ENCODE assay signal across 13 cellular contexts in genomic region chr3:9794400-9794799, GRCh38. TPM values are rescaled to one million over a fixed set of nuclear protein-coding genes. Genes with fewer than 3 reads are reported as not detected.
DNase-seq lines count a peak whose midpoint lies in the region; ATAC-seq, FAIRE-seq and TF ChIP-seq lines count a peak whose summit lies in the region.
"Had no signal": no experiment of that assay in that cellular context is flagged by ENCODE, and none has a peak within 500 bp of the region (broad histone marks: within the 10 kb centered on the region; RNA-seq: fewer than 3 reads in every experiment).

No MANE protein-coding gene starts in this region.

- H3K9ac ChIP-seq in HepG2 (ENCODE audit: insufficient read depth, low read depth, low read length) (no peak overlapping the region), iPS-20b (ENCODE audit: low read depth, low read length) (no peak overlapping the region)

- H3K4me1 ChIP-seq in HepG2 (ENCODE audit: insufficient read depth, low read length): peaks cover 28% of the 10 kb centered on the region
- peaks cover 0 to 14% (median 8%) of the 10 kb centered on the region in 4 donors for H3K4me1 ChIP-seq in right lobe of liver
- H3K4me1 ChIP-seq in iPS-20b (ENCODE audit: insufficient read depth, low read length): no peaks in the 10 kb centered on the region; the same call in 1 of the 2 replicates
- peaks cover 0 to 44% (median 37%) of the 10 kb centered on the region in 4 donors for H3K4me1 ChIP-seq in tibial artery

- H3K36me3 Mint-ChIP-seq in activated B cell treated with CpG ODN at 0.5 μM for 24 hours (ENCODE audit: low read depth): peaks cover 63% of the 10 kb centered on the region

- no peaks in the 10 kb centered on the region; the same call in 1 of the 2 replicates for H4K20me1 ChIP-seq in HepG2 (ENCODE audit: insufficient read depth, low read length)

- H3K36me3 ChIP-seq in HepG2 (replicated peaks in 1 of 2; ENCODE audit: control insufficient read depth in 1 of 2, insufficient read depth in 2 of 2, low read length in 2 of 2) (peaks cover 7 to 41% of the 10 kb centered on the region in 2 experiments; a peak in 4 of 5 replicates), right lobe of liver (peaks cover 0 to 34% (median 21%) of the 10 kb centered on the region in 4 donors), iPS-20b (ENCODE audit: insufficient read depth, low read depth, low read length) (peaks cover 58% of the 10 kb centered on the region), tibial artery (peaks cover 26 to 52% (median 33%) of the 10 kb centered on the region in 3 donors)

- POLR2A ChIA-PET in HepG2 (lab: Yijun Ruan, JAX) (no interaction called here), activated B cell treated with CpG ODN at 0.5 μM for 24 hours (lab: Charles Lee) (interaction anchor here (0.8 to 6.2 kb wide), 5 partner anchors 12 to 192 kb away, joined by 6 to 146 read pairs (median 106); partner anchors contain the start of genes EMC3, OGG1 and TTLL3)

- peak overlapping the region in 1 of 3 experiments; percentile 93; a peak in 1 of 6 replicates for H3K4me3 ChIP-seq in HepG2 (replicated peaks in 1 of 3; ENCODE audit: insufficient read depth in 1 of 3, low read depth in 2 of 3, low read length in 3 of 3)
- H3K4me3 ChIP-seq in right lobe of liver: no peak overlapping the region
- 0 out of 2 replicates have a peak overlapping the region, but pooled peaks have one; percentile 25 for H3K4me3 ChIP-seq in iPS-20b (ENCODE audit: low read length)
- peak overlapping the region; percentile 68 to 95 for H3K4me3 ChIP-seq in tibial artery

- intact Hi-C loops in HepG2 (cut with micrococcal nuclease; ENCODE audit: unreplicated experiment): no loop called here
- intact Hi-C loops in right lobe of liver (cut with DNase I): no loop called here
- intact Hi-C loops in activated B cell treated with CpG ODN at 0.5 μM for 24 hours (cut with micrococcal nuclease): loop anchor here (5.0 to 10.0 kb wide), 2 partner anchors 323 to 530 kb away; partner anchors contain the start of genes BRK1 and SEC13
- intact Hi-C loops in tibial artery (cut with DNase I; ENCODE audit: low total_unique reads): no loop called here

- no peak for TF ChIP-seq EP300 in HepG2 (IDR thresholded peaks at IDR 0.05; ENCODE audit: low read depth in 2 of 2, low read length in 2 of 2)
- no peak for TF ChIP-seq EP300 in HepG2 (CRISPR knock-in tag; IDR thresholded peaks at IDR 0.05; ENCODE audit: borderline replicate concordance)

- H3K27me3 Mint-ChIP-seq in activated B cell treated with CpG ODN at 0.5 μM for 24 hours: no peaks in the 10 kb centered on the region

- peak overlapping the region; percentile 99 for H3K4me3 Mint-ChIP-seq in activated B cell treated with CpG ODN at 0.5 μM for 24 hours

- in situ Hi-C loops in HepG2 (cut with HindIII; ENCODE audit: extremely low pct_ligation_motif_present, low pct_unique_long_range_greater_than_20kb): no loop called here
- in situ Hi-C loops in KBM-7 (cut with MboI; ENCODE audit: low pct_unique_long_range_greater_than_20kb, low sequenced_read_pairs): no loop called here

- H2AFZ ChIP-seq in HepG2 (ENCODE audit: low read length): no peak overlapping the region

- DNase-seq in HepG2 (ENCODE audit: low spot score) (no peak), right lobe of liver (no peak), activated B cell treated with CpG ODN at 0.5 μM for 24 hours (no peak), tibial artery (no peak), KBM-7 (no peak), NCI-H345 treated with DMSO at 0.1 percent for 48 hours (lab: John Stamatoyannopoulos, UW; ENCODE audit: unreplicated experiment) (no peak)
- no peak for DNase-seq in effector CD8-positive, alpha-beta T cell (lab: John Stamatoyannopoulos, UW)
- DNase-seq: activated CD8-positive, alpha-beta memory T cell treated with anti-CD3 and anti-CD28 coated beads, Interleukin-2, amount 50 U/mL, for 48 hours; central memory CD4-positive, alpha-beta T cell; left cardiac atrium; NCI-H1105; NCI-H774 had no signal

- CTCF ChIA-PET in HepG2 (lab: Yijun Ruan, JAX; ENCODE audit: low intra/inter-chr PET ratio, low total read pairs): no interaction called here
- CTCF ChIA-PET in activated B cell treated with CpG ODN at 0.5 μM for 24 hours (lab: Charles Lee): interaction anchor here (1.6 kb wide), 1 partner anchor 44 kb away, joined by 5 read pairs; the partner anchor contains the start of gene OGG1

- WGBS in HepG2 (ENCODE audit: low lambda C conversion rate): 95% methylated on average over 11 of the region's 11 CpGs
- WGBS in right lobe of liver (ENCODE audit: insufficient coverage, low coverage, low lambda C conversion rate, missing lambda C conversion rate): 88% methylated on average over 7 of the region's 11 CpGs

- peak overlapping the region; percentile 100 for H3K27ac Mint-ChIP-seq in activated B cell treated with CpG ODN at 0.5 μM for 24 hours

- ATAC-seq in HepG2 (no peak), right lobe of liver (no peak), activated B cell treated with CpG ODN at 0.5 μM for 24 hours (ENCODE audit: low read depth) (no peak)
- ATAC-seq: left cardiac atrium had no signal

- H3K4me2 ChIP-seq in HepG2 (ENCODE audit: low read depth, low read length): peak overlapping the region; percentile 92; the same call in 1 of the 2 replicates

- TF ChIP-seq RAD21 in HepG2 (CRISPR knock-in tag; IDR thresholded peaks at IDR 0.05): no peak

- H3K27ac ChIP-seq in HepG2 (ENCODE audit: extremely low read length, insufficient read depth, low read length) (no peak overlapping the region), right lobe of liver (no peak overlapping the region), iPS-20b (ENCODE audit: low read length) (no peak overlapping the region), tibial artery (no peak overlapping the region)

- BruUV-seq in HepG2 (replicated peaks; lab: Mats Ljungman, UMichigan): no TSS peak

- H3K4me1 Mint-ChIP-seq in activated B cell treated with CpG ODN at 0.5 μM for 24 hours: peaks cover 70% of the 10 kb centered on the region

- FAIRE-seq in HepG2 (lab: Jason Lieb, UNC): no peak

- no peaks in the 10 kb centered on the region for H3K9me3 ChIP-seq in HepG2 (ENCODE audit: low read length)
- no peaks in the 10 kb centered on the region for H3K9me3 ChIP-seq in right lobe of liver
- H3K9me3 ChIP-seq in iPS-20b (ENCODE audit: insufficient read depth, low read depth, low read length): no peaks in the 10 kb centered on the region
- H3K9me3 ChIP-seq in tibial artery: no peaks in the 10 kb centered on the region

- peaks cover 32% of the 10 kb centered on the region for H3K79me2 ChIP-seq in HepG2 (ENCODE audit: insufficient read depth, low read length)

- TF ChIP-seq CTCF in HepG2 (CRISPR knock-in tag; IDR thresholded peaks at IDR 0.05) (no peak), right lobe of liver (IDR thresholded peaks at IDR 0.05) (no peak), activated B cell treated with CpG ODN at 0.5 μM for 24 hours (IDR thresholded peaks at IDR 0.05) (no peak), tibial artery (IDR thresholded peaks at IDR 0.05) (no peak)

- no peaks in the 10 kb centered on the region for H3K9me3 Mint-ChIP-seq in activated B cell treated with CpG ODN at 0.5 μM for 24 hours

- peaks cover 0 to 5% of the 10 kb centered on the region in 2 experiments; a peak in 1 of 5 replicates for H3K27me3 ChIP-seq in HepG2 (ENCODE audit: control insufficient read depth in 1 of 2, insufficient read depth in 2 of 2, low read length in 2 of 2)
- H3K27me3 ChIP-seq in right lobe of liver: no peaks in the 10 kb centered on the region
- no peaks in the 10 kb centered on the region for H3K27me3 ChIP-seq in iPS-20b (ENCODE audit: insufficient read depth, low read length)
- H3K27me3 ChIP-seq in tibial artery: no peaks in the 10 kb centered on the region

- TF ChIP-seq POLR2A in HepG2 (IDR thresholded peaks at IDR 0.05; ENCODE audit: insufficient read depth in 1 of 2, low read depth in 2 of 2, low read length in 2 of 2) (no peak), right lobe of liver (IDR thresholded peaks at IDR 0.05) (no peak)

RNA-seq across cellular contexts. Expression of gene ARPC4, which starts 1.5 kb away (rescaled TPM):
- 73.9 and 83.6 TPM in 2 replicates for total RNA-seq in HepG2 (2016; rRNA removed; fragmentation: Illumina TruSeq; extraction: Trizol)
- total RNA-seq in HepG2 (2016; cell fraction: cytosol; rRNA removed; fragmentation: Illumina TruSeq; extraction: Trizol; ENCODE audit: low read depth): 33.6 and 36.2 TPM in 2 replicates
- 70.0 and 87.2 TPM in 2 replicates for total RNA-seq in HepG2 (2016; cell fraction: insoluble cytoplasmic fraction; rRNA removed; fragmentation: Illumina TruSeq; extraction: Trizol)
- total RNA-seq in HepG2 (2016; cell fraction: membrane; rRNA removed; fragmentation: Illumina TruSeq; extraction: Trizol): 53.3 and 56.0 TPM in 2 replicates
- 59.7 and 66.4 TPM in 2 replicates for total RNA-seq in HepG2 (2016; cell fraction: nucleus; rRNA removed; fragmentation: Illumina TruSeq; extraction: Trizol)
- 27.2 and 30.1 TPM in 2 replicates for polyA plus RNA-seq in HepG2 (2011; rRNA removed)
- 38.6 and 40.7 TPM in 2 replicates for polyA plus RNA-seq in HepG2 (2011; cell fraction: cytosol; rRNA removed)
- polyA plus RNA-seq in HepG2 (2011; cell fraction: nucleus; rRNA removed): 29.3 and 34.8 TPM in 2 replicates
- 27.0 and 41.3 TPM in 2 replicates for polyA plus RNA-seq in HepG2 (2012)
- 28.3 and 37.9 TPM in 2 replicates for polyA plus RNA-seq in HepG2 (2016; cell fraction: cytosol; fragmentation: Illumina TruSeq; extraction: Trizol; ENCODE audit: low read depth)
- 75.5 and 85.0 TPM in 2 replicates for polyA plus RNA-seq in HepG2 (2016; cell fraction: insoluble cytoplasmic fraction; fragmentation: Illumina TruSeq; extraction: Trizol; ENCODE audit: low read depth)
- polyA plus RNA-seq in HepG2 (2016; cell fraction: membrane; fragmentation: Illumina TruSeq; extraction: Trizol; ENCODE audit: low read depth): 43.0 TPM in 2 replicates
- 75.8 and 91.3 TPM in 2 replicates for polyA plus RNA-seq in HepG2 (2016; cell fraction: nucleus; fragmentation: Illumina TruSeq; extraction: Trizol; ENCODE audit: insufficient read depth, low read depth)
- 36.5 and 108 TPM in 2 replicates for polyA minus RNA-seq in HepG2 (2011; rRNA and poly(A)+ RNA removed; ENCODE audit: low replicate concordance)
- 34.9 and 44.1 TPM in 2 replicates for polyA minus RNA-seq in HepG2 (2011; cell fraction: cytosol; rRNA and poly(A)+ RNA removed)
- 62.7 and 78.3 TPM in 2 replicates for polyA minus RNA-seq in HepG2 (2011; cell fraction: nucleus; rRNA and poly(A)+ RNA removed)
- 10 to 100 TPM; 42.0 to 80.3 (median 57.3) TPM for total RNA-seq in right lobe of liver
- total RNA-seq in activated B cell treated with CpG ODN at 0.5 μM for 24 hours: 315 and 338 TPM in 2 replicates

RNA-seq across cellular contexts. Expression of gene TADA3, which starts 2.1 kb away (rescaled TPM):
- 37.1 and 43.3 TPM in 2 replicates for total RNA-seq in HepG2 (2016; rRNA removed; fragmentation: Illumina TruSeq; extraction: Trizol)
- total RNA-seq in HepG2 (2016; cell fraction: cytosol; rRNA removed; fragmentation: Illumina TruSeq; extraction: Trizol; ENCODE audit: low read depth): 40.6 and 44.9 TPM in 2 replicates
- 36.0 and 42.7 TPM in 2 replicates for total RNA-seq in HepG2 (2016; cell fraction: insoluble cytoplasmic fraction; rRNA removed; fragmentation: Illumina TruSeq; extraction: Trizol)
- total RNA-seq in HepG2 (2016; cell fraction: membrane; rRNA removed; fragmentation: Illumina TruSeq; extraction: Trizol): 75.9 and 78.8 TPM in 2 replicates
- 19.3 and 22.3 TPM in 2 replicates for total RNA-seq in HepG2 (2016; cell fraction: nucleus; rRNA removed; fragmentation: Illumina TruSeq; extraction: Trizol)
- polyA plus RNA-seq in HepG2 (2011; rRNA removed): 32.1 and 34.4 TPM in 2 replicates
- polyA plus RNA-seq in HepG2 (2011; cell fraction: cytosol; rRNA removed): 33.5 and 41.6 TPM in 2 replicates
- 31.8 and 32.8 TPM in 2 replicates for polyA plus RNA-seq in HepG2 (2011; cell fraction: nucleus; rRNA removed)
- polyA plus RNA-seq in HepG2 (2012): 29.5 and 31.4 TPM in 2 replicates
- 76.9 and 79.2 TPM in 2 replicates for polyA plus RNA-seq in HepG2 (2016; cell fraction: cytosol; fragmentation: Illumina TruSeq; extraction: Trizol; ENCODE audit: low read depth)
- 59.1 and 65.5 TPM in 2 replicates for polyA plus RNA-seq in HepG2 (2016; cell fraction: insoluble cytoplasmic fraction; fragmentation: Illumina TruSeq; extraction: Trizol; ENCODE audit: low read depth)
- polyA plus RNA-seq in HepG2 (2016; cell fraction: membrane; fragmentation: Illumina TruSeq; extraction: Trizol; ENCODE audit: low read depth): 95.4 and 101 TPM in 2 replicates
- 46.7 and 52.3 TPM in 2 replicates for polyA plus RNA-seq in HepG2 (2016; cell fraction: nucleus; fragmentation: Illumina TruSeq; extraction: Trizol; ENCODE audit: insufficient read depth, low read depth)
- polyA minus RNA-seq in HepG2 (2011; rRNA and poly(A)+ RNA removed; ENCODE audit: low replicate concordance): 35.7 and 37.3 TPM in 2 replicates
- 27.4 and 29.7 TPM in 2 replicates for polyA minus RNA-seq in HepG2 (2011; cell fraction: cytosol; rRNA and poly(A)+ RNA removed)
- 12.6 and 14.8 TPM in 2 replicates for polyA minus RNA-seq in HepG2 (2011; cell fraction: nucleus; rRNA and poly(A)+ RNA removed)
- 10 to 100 TPM; 24.6 to 43.8 (median 28.1) TPM for total RNA-seq in right lobe of liver
- 43.8 and 44.7 TPM in 2 replicates for total RNA-seq in activated B cell treated with CpG ODN at 0.5 μM for 24 hours

RNA-seq across cellular contexts. Expression of gene TTLL3, which starts 15.7 kb away (rescaled TPM):
- total RNA-seq in HepG2 (2016; rRNA removed; fragmentation: Illumina TruSeq; extraction: Trizol) (1.9 and 9.5 TPM in 2 replicates), right lobe of liver (10 to 100 TPM in 3 of 6 experiments, 1 to 10 TPM in 3; 4.5 to 11.0 (median 8.6) TPM), activated B cell treated with CpG ODN at 0.5 μM for 24 hours (51.4 and 61.9 TPM in 2 replicates)
- 2.5 and 4.8 TPM in 2 replicates for total RNA-seq in HepG2 (2016; cell fraction: cytosol; rRNA removed; fragmentation: Illumina TruSeq; extraction: Trizol; ENCODE audit: low read depth)
- total RNA-seq in HepG2 (2016; cell fraction: insoluble cytoplasmic fraction; rRNA removed; fragmentation: Illumina TruSeq; extraction: Trizol): 3.0 and 10.9 TPM in 2 replicates
- total RNA-seq in HepG2 (2016; cell fraction: membrane; rRNA removed; fragmentation: Illumina TruSeq; extraction: Trizol): 2.5 and 4.3 TPM in 2 replicates
- total RNA-seq in HepG2 (2016; cell fraction: nucleus; rRNA removed; fragmentation: Illumina TruSeq; extraction: Trizol): 18.5 and 22.1 TPM in 2 replicates
- 51.2 and 59.3 TPM in 2 replicates for polyA plus RNA-seq in HepG2 (2011; rRNA removed)
- polyA plus RNA-seq in HepG2 (2011; cell fraction: cytosol; rRNA removed): 10.0 and 13.7 TPM in 2 replicates
- polyA plus RNA-seq in HepG2 (2011; cell fraction: nucleus; rRNA removed): 463 and 502 TPM in 2 replicates
- polyA plus RNA-seq in HepG2 (2012): 30.3 and 36.9 TPM in 2 replicates
- polyA plus RNA-seq in HepG2 (2016; cell fraction: cytosol; fragmentation: Illumina TruSeq; extraction: Trizol; ENCODE audit: low read depth): 0.27 and 0.43 TPM in 2 replicates
- polyA plus RNA-seq in HepG2 (2016; cell fraction: insoluble cytoplasmic fraction; fragmentation: Illumina TruSeq; extraction: Trizol; ENCODE audit: low read depth): 2.5 and 2.6 TPM in 2 replicates
- 0.88 and 2.6 TPM in 2 replicates for polyA plus RNA-seq in HepG2 (2016; cell fraction: membrane; fragmentation: Illumina TruSeq; extraction: Trizol; ENCODE audit: low read depth)
- 92.7 and 95.3 TPM in 2 replicates for polyA plus RNA-seq in HepG2 (2016; cell fraction: nucleus; fragmentation: Illumina TruSeq; extraction: Trizol; ENCODE audit: insufficient read depth, low read depth)
- polyA minus RNA-seq in HepG2 (2011; rRNA and poly(A)+ RNA removed; ENCODE audit: low replicate concordance): 42.0 and 56.1 TPM in 2 replicates
- polyA minus RNA-seq in HepG2 (2011; cell fraction: cytosol; rRNA and poly(A)+ RNA removed): 3.3 and 3.7 TPM in 2 replicates
- 83.4 and 89.9 TPM in 2 replicates for polyA minus RNA-seq in HepG2 (2011; cell fraction: nucleus; rRNA and poly(A)+ RNA removed)

RNA-seq across cellular contexts. Expression of gene CAMK1, which starts 24.7 kb away (rescaled TPM):
- total RNA-seq in HepG2 (2016; rRNA removed; fragmentation: Illumina TruSeq; extraction: Trizol) (51.8 and 53.3 TPM in 2 replicates), right lobe of liver (10 to 100 TPM; 10.8 to 33.4 (median 24.5) TPM), activated B cell treated with CpG ODN at 0.5 μM for 24 hours (0.69 and 1.7 TPM in 2 replicates)
- 40.6 and 50.9 TPM in 2 replicates for total RNA-seq in HepG2 (2016; cell fraction: cytosol; rRNA removed; fragmentation: Illumina TruSeq; extraction: Trizol; ENCODE audit: low read depth)
- 49.0 and 53.3 TPM in 2 replicates for total RNA-seq in HepG2 (2016; cell fraction: insoluble cytoplasmic fraction; rRNA removed; fragmentation: Illumina TruSeq; extraction: Trizol)
- 44.9 and 61.9 TPM in 2 replicates for total RNA-seq in HepG2 (2016; cell fraction: membrane; rRNA removed; fragmentation: Illumina TruSeq; extraction: Trizol)
- total RNA-seq in HepG2 (2016; cell fraction: nucleus; rRNA removed; fragmentation: Illumina TruSeq; extraction: Trizol): 26.4 and 30.0 TPM in 2 replicates
- polyA plus RNA-seq in HepG2 (2011; rRNA removed): 26.4 and 27.7 TPM in 2 replicates
- polyA plus RNA-seq in HepG2 (2011; cell fraction: cytosol; rRNA removed): 25.3 and 29.8 TPM in 2 replicates
- 30.9 and 36.6 TPM in 2 replicates for polyA plus RNA-seq in HepG2 (2011; cell fraction: nucleus; rRNA removed)
- 17.5 and 20.2 TPM in 2 replicates for polyA plus RNA-seq in HepG2 (2012)
- 36.8 and 48.6 TPM in 2 replicates for polyA plus RNA-seq in HepG2 (2016; cell fraction: cytosol; fragmentation: Illumina TruSeq; extraction: Trizol; ENCODE audit: low read depth)
- polyA plus RNA-seq in HepG2 (2016; cell fraction: insoluble cytoplasmic fraction; fragmentation: Illumina TruSeq; extraction: Trizol; ENCODE audit: low read depth): 45.8 and 51.6 TPM in 2 replicates
- polyA plus RNA-seq in HepG2 (2016; cell fraction: membrane; fragmentation: Illumina TruSeq; extraction: Trizol; ENCODE audit: low read depth): 36.9 and 45.8 TPM in 2 replicates
- 55.8 and 58.3 TPM in 2 replicates for polyA plus RNA-seq in HepG2 (2016; cell fraction: nucleus; fragmentation: Illumina TruSeq; extraction: Trizol; ENCODE audit: insufficient read depth, low read depth)
- 4.7 and 17.6 TPM in 2 replicates for polyA minus RNA-seq in HepG2 (2011; rRNA and poly(A)+ RNA removed; ENCODE audit: low replicate concordance)
- 8.4 and 15.1 TPM in 2 replicates for polyA minus RNA-seq in HepG2 (2011; cell fraction: cytosol; rRNA and poly(A)+ RNA removed)
- 8.4 and 10.3 TPM in 2 replicates for polyA minus RNA-seq in HepG2 (2011; cell fraction: nucleus; rRNA and poly(A)+ RNA removed)

RNA-seq across cellular contexts. Expression of gene OGG1, which starts 44.6 kb away (rescaled TPM):
- total RNA-seq in HepG2 (2016; rRNA removed; fragmentation: Illumina TruSeq; extraction: Trizol) (23.8 and 28.7 TPM in 2 replicates), right lobe of liver (10 to 100 TPM; 12.3 to 27.8 (median 15.7) TPM), activated B cell treated with CpG ODN at 0.5 μM for 24 hours (43.5 and 60.7 TPM in 2 replicates)
- total RNA-seq in HepG2 (2016; cell fraction: cytosol; rRNA removed; fragmentation: Illumina TruSeq; extraction: Trizol; ENCODE audit: low read depth): 45.5 and 45.8 TPM in 2 replicates
- total RNA-seq in HepG2 (2016; cell fraction: insoluble cytoplasmic fraction; rRNA removed; fragmentation: Illumina TruSeq; extraction: Trizol): 26.5 and 28.3 TPM in 2 replicates
- total RNA-seq in HepG2 (2016; cell fraction: membrane; rRNA removed; fragmentation: Illumina TruSeq; extraction: Trizol): 17.8 and 19.8 TPM in 2 replicates
- total RNA-seq in HepG2 (2016; cell fraction: nucleus; rRNA removed; fragmentation: Illumina TruSeq; extraction: Trizol): 23.3 and 24.6 TPM in 2 replicates
- 33.2 and 38.9 TPM in 2 replicates for polyA plus RNA-seq in HepG2 (2011; rRNA removed)
- 23.2 and 27.3 TPM in 2 replicates for polyA plus RNA-seq in HepG2 (2011; cell fraction: cytosol; rRNA removed)
- polyA plus RNA-seq in HepG2 (2011; cell fraction: nucleus; rRNA removed): 48.7 and 59.7 TPM in 2 replicates
- 19.0 and 19.1 TPM in 2 replicates for polyA plus RNA-seq in HepG2 (2012)
- polyA plus RNA-seq in HepG2 (2016; cell fraction: cytosol; fragmentation: Illumina TruSeq; extraction: Trizol; ENCODE audit: low read depth): 9.3 and 10.9 TPM in 2 replicates
- 31.9 and 32.4 TPM in 2 replicates for polyA plus RNA-seq in HepG2 (2016; cell fraction: insoluble cytoplasmic fraction; fragmentation: Illumina TruSeq; extraction: Trizol; ENCODE audit: low read depth)
- polyA plus RNA-seq in HepG2 (2016; cell fraction: membrane; fragmentation: Illumina TruSeq; extraction: Trizol; ENCODE audit: low read depth): 15.9 and 18.6 TPM in 2 replicates
- 26.3 and 38.4 TPM in 2 replicates for polyA plus RNA-seq in HepG2 (2016; cell fraction: nucleus; fragmentation: Illumina TruSeq; extraction: Trizol; ENCODE audit: insufficient read depth, low read depth)
- polyA minus RNA-seq in HepG2 (2011; rRNA and poly(A)+ RNA removed; ENCODE audit: low replicate concordance): 89.8 and 134 TPM in 2 replicates
- polyA minus RNA-seq in HepG2 (2011; cell fraction: cytosol; rRNA and poly(A)+ RNA removed): 15.1 and 17.1 TPM in 2 replicates
- polyA minus RNA-seq in HepG2 (2011; cell fraction: nucleus; rRNA and poly(A)+ RNA removed): 56.5 and 63.9 TPM in 2 replicates

Comparison
In these comparisons a context has a peak if more than half of its experiments do, and no peak if none do; other contexts are left out.
1. H3K4me3 ChIP-seq: peak in iPS-20b (single experiment) and tibial artery (2 of 2); none in right lobe of liver (0 of 3).